ENCODE assay signal across 9 cellular contexts in the genomic region with DNA sequence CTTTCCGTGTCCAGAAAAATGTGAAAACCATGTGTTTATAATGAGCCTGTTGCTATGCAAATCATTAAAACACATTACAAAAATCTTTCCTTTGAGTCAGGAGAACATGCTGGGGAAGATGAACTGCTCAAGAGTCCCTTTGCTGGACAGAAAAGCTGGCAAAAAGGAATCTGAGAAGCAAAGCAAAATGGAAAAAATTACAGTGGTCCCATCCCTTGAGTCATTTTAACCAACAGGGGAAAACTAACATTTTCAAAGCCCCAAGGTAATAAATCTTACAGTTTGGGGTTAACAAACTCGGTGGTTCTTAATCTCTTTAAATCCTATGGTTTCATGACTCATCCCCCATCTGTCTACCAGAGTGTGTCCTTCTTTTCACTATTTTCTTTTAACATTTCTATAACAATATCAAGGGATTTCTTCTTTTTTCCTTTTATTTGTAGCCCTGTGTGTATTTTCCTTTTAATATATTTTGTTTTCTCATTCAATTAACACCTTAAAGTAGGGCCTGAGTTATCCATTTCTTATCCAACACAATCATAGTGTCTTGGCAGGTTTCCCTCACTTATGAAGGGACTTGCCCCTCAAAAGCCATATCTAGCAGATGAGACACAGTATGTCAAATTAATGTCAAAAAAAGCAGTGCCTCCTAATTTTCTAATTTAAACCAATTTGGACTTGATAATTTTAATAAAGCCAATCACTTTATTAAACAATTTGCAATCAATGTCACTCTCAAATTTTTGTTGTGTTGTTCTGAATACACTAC.
DNase-seq lines count a peak whose midpoint lies in the region; ATAC-seq lines count a peak whose summit lies in the region.
"Had no signal": no experiment of that assay in that cellular context is flagged by ENCODE, and none has a peak within 500 bp of the region (broad histone marks: within the 10 kb centered on the region; RNA-seq: fewer than 3 reads in every experiment).

No MANE protein-coding gene starts in this region.

- no peaks in the 10 kb centered on the region for H3K36me3 Mint-ChIP-seq in stimulated activated effector memory CD8-positive, alpha-beta T cell treated with anti-CD3 and anti-CD28 coated beads, Interleukin-12 subunit alpha, Interleukin-12 subunit beta, amount 100 ng/mL, for 72 hours

- H3K4me1 Mint-ChIP-seq in stimulated activated effector memory CD8-positive, alpha-beta T cell treated with anti-CD3 and anti-CD28 coated beads, Interleukin-12 subunit alpha, Interleukin-12 subunit beta, amount 100 ng/mL, for 72 hours = peaks cover 7% of the 10 kb centered on the region
- H3K4me1 Mint-ChIP-seq: activated B cell treated with CpG ODN at 0.5 μM for 24 hours had no signal

- peak; percentile 55 for DNase-seq in NCI-H1694 treated with DMSO at 0.1 percent for 48 hours (lab: John Stamatoyannopoulos, UW)
- DNase-seq in NCI-H1694 (lab: John Stamatoyannopoulos, UW) = no peak
- DNase-seq in OCI-M1 (lab: John Stamatoyannopoulos, UW) = peak; percentile 53
- DNase-seq in epithelial cell of prostate (ENCODE audit: low read depth, low spot score) = no peak
- no peak for DNase-seq in stimulated activated effector memory CD8-positive, alpha-beta T cell treated with anti-CD3 and anti-CD28 coated beads, Interleukin-12 subunit alpha, Interleukin-12 subunit beta, amount 100 ng/mL, for 72 hours (ENCODE audit: low spot score in 2 of 2)
- no peak for DNase-seq in HuH-7 (ENCODE audit: low spot score)
- DNase-seq: activated B cell treated with CpG ODN at 0.5 μM for 24 hours had no signal

- H3K9me3 Mint-ChIP-seq in stimulated activated effector memory CD8-positive, alpha-beta T cell treated with anti-CD3 and anti-CD28 coated beads, Interleukin-12 subunit alpha, Interleukin-12 subunit beta, amount 100 ng/mL, for 72 hours = no peaks in the 10 kb centered on the region
- H3K9me3 Mint-ChIP-seq: activated B cell treated with CpG ODN at 0.5 μM for 24 hours had no signal

- peak overlapping the region; percentile 92 for H3K27ac ChIP-seq in epithelial cell of prostate

- H3K27ac Mint-ChIP-seq in stimulated activated effector memory CD8-positive, alpha-beta T cell treated with anti-CD3 and anti-CD28 coated beads, Interleukin-12 subunit alpha, Interleukin-12 subunit beta, amount 100 ng/mL, for 72 hours = peak overlapping the region; percentile 5
- H3K27ac Mint-ChIP-seq: activated B cell treated with CpG ODN at 0.5 μM for 24 hours had no signal

- H3K4me3 Mint-ChIP-seq in stimulated activated effector memory CD8-positive, alpha-beta T cell treated with anti-CD3 and anti-CD28 coated beads, Interleukin-12 subunit alpha, Interleukin-12 subunit beta, amount 100 ng/mL, for 72 hours = no peak overlapping the region
- H3K4me3 Mint-ChIP-seq: activated B cell treated with CpG ODN at 0.5 μM for 24 hours had no signal

- peak; percentile 69 for ATAC-seq in stimulated activated effector memory CD8-positive, alpha-beta T cell treated with anti-CD3 and anti-CD28 coated beads, Interleukin-12 subunit alpha, Interleukin-12 subunit beta, amount 100 ng/mL, for 72 hours
- ATAC-seq in GM19455 (IDR thresholded peaks at IDR 0.05; ENCODE audit: unreplicated experiment) (no peak), GM21381 (IDR thresholded peaks at IDR 0.05; ENCODE audit: unreplicated experiment) (no peak)

Comparison
In these comparisons a context has a peak if more than half of its experiments do, and no peak if none do; other contexts are left out.
1. DNase-seq: peak in NCI-H1694 treated with DMSO at 0.1 percent for 48 hours (single experiment) and OCI-M1 (single experiment); none in NCI-H1694 (single experiment), epithelial cell of prostate (single experiment), stimulated activated effector memory CD8-positive, alpha-beta T cell treated with anti-CD3 and anti-CD28 coated beads, Interleukin-12 subunit alpha, Interleukin-12 subunit beta, amount 100 ng/mL, for 72 hours (0 of 2) and HuH-7 (single experiment).